ENCODE assay signal across 1 cellular context in the genomic region with DNA sequence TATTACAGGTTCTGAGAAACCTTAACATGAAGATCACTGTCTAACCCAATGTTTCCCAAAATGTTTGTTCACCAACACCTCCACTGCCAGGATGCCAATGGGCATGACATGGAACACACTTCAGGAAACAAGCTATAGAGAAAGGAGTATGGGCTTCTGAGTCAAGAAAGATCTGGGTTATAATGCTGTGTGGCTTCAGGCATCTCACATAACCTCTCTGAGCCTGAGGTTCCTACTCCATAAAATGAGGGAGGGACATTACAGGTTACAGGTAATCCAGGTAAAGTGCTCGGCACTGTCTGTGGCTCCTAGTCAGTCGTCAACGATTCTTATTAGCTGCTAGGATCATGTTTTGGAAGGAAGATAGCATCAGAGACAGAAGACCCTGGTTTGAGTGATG.
TF ChIP-seq lines count a peak whose summit lies in the region.

No MANE protein-coding gene starts in this region.

TF ChIP-seq in HepG2, 621 proteins besides CTCF, POLR2A, EP300 and RAD21:
- TF ChIP-seq, protein P1, sequence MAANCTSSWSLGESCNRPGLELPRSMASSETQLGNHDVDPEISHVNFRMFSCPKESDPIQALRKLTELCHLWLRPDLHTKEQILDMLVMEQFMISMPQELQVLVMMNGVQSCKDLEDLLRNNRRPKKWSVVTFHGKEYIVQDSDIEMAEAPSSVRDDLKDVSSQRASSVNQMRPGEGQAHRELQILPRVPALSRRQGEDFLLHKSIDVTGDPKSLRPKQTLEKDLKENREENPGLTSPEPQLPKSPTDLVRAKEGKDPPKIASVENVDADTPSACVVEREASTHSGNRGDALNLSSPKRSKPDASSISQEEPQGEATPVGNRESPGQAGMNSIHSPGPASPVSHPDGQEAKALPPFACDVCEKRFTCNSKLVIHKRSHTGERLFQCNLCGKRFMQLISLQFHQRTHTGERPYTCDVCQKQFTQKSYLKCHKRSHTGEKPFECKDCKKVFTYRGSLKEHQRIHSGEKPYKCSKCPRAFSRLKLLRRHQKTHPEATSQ (CRISPR knock-in tag; IDR thresholded peaks at IDR 0.05; ENCODE audit: borderline replicate concordance), result no peak
- peak; percentile 59; the same call in 1 of the 2 replicates for TF ChIP-seq ZNF768 (CRISPR knock-in tag; IDR thresholded peaks at IDR 0.05)
